In genomic region chr6:135640048-135640447, GRCh38 we compare ENCODE assay signal across 1 cellular context.
TF ChIP-seq lines count a peak whose summit lies in the region.

No MANE protein-coding gene starts in this region.

TF ChIP-seq in GM23338, 12 proteins besides CTCF, POLR2A, EP300 and RAD21 (continued from another document):
- TF ChIP-seq ZNF462 (CRISPR knock-in tag; IDR thresholded peaks at IDR 0.05) (no peak), REST (IDR thresholded peaks at IDR 0.05; ENCODE audit: unreplicated experiment) (no peak), EZH2 (IDR thresholded peaks at IDR 0.05; ENCODE audit: low read depth, unreplicated experiment) (no peak), ZNF331 (CRISPR knock-in tag; IDR thresholded peaks at IDR 0.05; ENCODE audit: low read depth) (no peak), POLR2AphosphoS5 (IDR thresholded peaks at IDR 0.05; ENCODE audit: low read depth) (no peak), EZH2phosphoT487 (IDR thresholded peaks at IDR 0.05; ENCODE audit: unreplicated experiment) (no peak), NANOG (IDR thresholded peaks at IDR 0.05; ENCODE audit: borderline replicate concordance) (no peak)
